Comparison of ENCODE assay signal across 8 cellular contexts in genomic region chr2:174024524-174025270, GRCh38.
DNase-seq lines count a peak whose midpoint lies in the region; ATAC-seq and TF ChIP-seq lines count a peak whose summit lies in the region.

No MANE protein-coding gene starts in this region.

- peak overlapping the region; percentile 43 for H3K27ac ChIP-seq in layer of hippocampus (ENCODE audit: low read depth, low read length)
- peak overlapping the region; percentile 60 for H3K27ac ChIP-seq in stomach smooth muscle (ENCODE audit: low read length)

- no peaks in the 10 kb centered on the region for H3K36me3 ChIP-seq in stomach smooth muscle (ENCODE audit: control insufficient read depth in 2 of 2, insufficient read depth in 2 of 2, low read length in 2 of 2)

- peak; percentile 49 for DNase-seq in HK-2 (ENCODE audit: unreplicated experiment)
- peak; percentile 90 for DNase-seq in astrocyte of the spinal cord (ENCODE audit: low read depth, low spot score)
- DNase-seq in DMS53 (lab: John Stamatoyannopoulos, UW): no peak
- DNase-seq in NK-92 (lab: John Stamatoyannopoulos, UW; ENCODE audit: unreplicated experiment): no peak
- no peak for DNase-seq in NCI-H2029 treated with DMSO at 0.1 percent for 48 hours (lab: John Stamatoyannopoulos, UW)

- H3K27me3 ChIP-seq in layer of hippocampus (ENCODE audit: control insufficient read depth, insufficient read depth, low read length): no peaks in the 10 kb centered on the region
- no peaks in the 10 kb centered on the region for H3K27me3 ChIP-seq in stomach smooth muscle (ENCODE audit: control insufficient read depth in 1 of 2, insufficient read depth in 2 of 2, low read length in 2 of 2)

- H3K4me3 ChIP-seq in astrocyte of the spinal cord (ENCODE audit: low read depth, low read length): no peak overlapping the region
- peak overlapping the region in 1 of 2 donors; percentile 47 for H3K4me3 ChIP-seq in stomach smooth muscle (ENCODE audit: low read length in 2 of 2)

- peaks cover 31% of the 10 kb centered on the region for H3K4me1 ChIP-seq in stomach smooth muscle (ENCODE audit: control insufficient read depth, insufficient read depth, low read length)

- H3K9ac ChIP-seq in stomach smooth muscle (ENCODE audit: low read length in 2 of 2): no peak overlapping the region

- H3K9me3 ChIP-seq in stomach smooth muscle (ENCODE audit: control insufficient read depth in 2 of 2, low read length in 2 of 2): no peaks in the 10 kb centered on the region

- ATAC-seq in HG03196 (IDR thresholded peaks at IDR 0.05; ENCODE audit: unreplicated experiment): no peak

- no peak for TF ChIP-seq CTCF in astrocyte of the spinal cord (IDR thresholded peaks at IDR 0.05; ENCODE audit: low read depth, low read length)

- in situ Hi-C loops in astrocyte of the spinal cord (cut with HindIII; ENCODE audit: low sequenced_read_pairs): no loop called here

Comparison
In these comparisons a context has a peak if more than half of its experiments do, and no peak if none do; other contexts are left out.
1. DNase-seq: peak in HK-2 (single experiment) and astrocyte of the spinal cord (single experiment); none in DMS53 (single experiment), NK-92 (single experiment) and NCI-H2029 treated with DMSO at 0.1 percent for 48 hours (single experiment).